In the genomic region with DNA sequence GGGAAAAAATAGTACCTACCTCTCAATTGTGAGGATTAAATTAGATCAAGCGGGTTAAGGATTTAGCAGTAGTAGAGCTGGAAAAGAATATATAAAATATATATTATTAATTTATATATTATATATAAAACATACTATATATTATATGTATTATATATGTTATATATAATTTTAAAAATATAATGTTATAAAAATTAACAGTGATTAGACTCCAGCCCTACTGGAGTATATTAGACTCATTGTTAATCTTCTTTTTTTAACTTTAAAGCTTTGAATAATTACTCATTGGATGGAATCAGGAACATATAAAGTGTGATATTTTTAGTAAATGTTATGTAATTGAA, we compare ENCODE assay signal across 1 cellular context.
TF ChIP-seq lines count a peak whose summit lies in the region.

No MANE protein-coding gene starts in this region.

TF ChIP-seq in IMR-90, 13 proteins besides CTCF, POLR2A, EP300 and RAD21:
- no peak for TF ChIP-seq CHD1 (IDR thresholded peaks at IDR 0.05; ENCODE audit: low read depth, low read length)
- TF ChIP-seq MAZ (IDR thresholded peaks at IDR 0.05; ENCODE audit: borderline replicate concordance, low read depth, low read length): no peak
- no peak for TF ChIP-seq BHLHE40 (IDR thresholded peaks at IDR 0.05; ENCODE audit: low read depth, low read length)
- TF ChIP-seq, protein P1, sequence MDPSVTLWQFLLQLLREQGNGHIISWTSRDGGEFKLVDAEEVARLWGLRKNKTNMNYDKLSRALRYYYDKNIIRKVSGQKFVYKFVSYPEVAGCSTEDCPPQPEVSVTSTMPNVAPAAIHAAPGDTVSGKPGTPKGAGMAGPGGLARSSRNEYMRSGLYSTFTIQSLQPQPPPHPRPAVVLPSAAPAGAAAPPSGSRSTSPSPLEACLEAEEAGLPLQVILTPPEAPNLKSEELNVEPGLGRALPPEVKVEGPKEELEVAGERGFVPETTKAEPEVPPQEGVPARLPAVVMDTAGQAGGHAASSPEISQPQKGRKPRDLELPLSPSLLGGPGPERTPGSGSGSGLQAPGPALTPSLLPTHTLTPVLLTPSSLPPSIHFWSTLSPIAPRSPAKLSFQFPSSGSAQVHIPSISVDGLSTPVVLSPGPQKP (IDR thresholded peaks at IDR 0.05; ENCODE audit: borderline replicate concordance, low read depth, low read length): no peak
- TF ChIP-seq, protein P2, sequence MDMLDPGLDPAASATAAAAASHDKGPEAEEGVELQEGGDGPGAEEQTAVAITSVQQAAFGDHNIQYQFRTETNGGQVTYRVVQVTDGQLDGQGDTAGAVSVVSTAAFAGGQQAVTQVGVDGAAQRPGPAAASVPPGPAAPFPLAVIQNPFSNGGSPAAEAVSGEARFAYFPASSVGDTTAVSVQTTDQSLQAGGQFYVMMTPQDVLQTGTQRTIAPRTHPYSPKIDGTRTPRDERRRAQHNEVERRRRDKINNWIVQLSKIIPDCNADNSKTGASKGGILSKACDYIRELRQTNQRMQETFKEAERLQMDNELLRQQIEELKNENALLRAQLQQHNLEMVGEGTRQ (IDR thresholded peaks at IDR 0.05; ENCODE audit: low read depth, low read length): no peak
- no peak for TF ChIP-seq MAFK (IDR thresholded peaks at IDR 0.05; ENCODE audit: low read depth, low read length)
- TF ChIP-seq SMC3 (IDR thresholded peaks at IDR 0.05; ENCODE audit: low read depth, low read length): no peak
- no peak for TF ChIP-seq MXI1 (IDR thresholded peaks at IDR 0.05; ENCODE audit: borderline replicate concordance, low read depth, low read length)
- no peak for TF ChIP-seq NFE2L2 (IDR thresholded peaks at IDR 0.05; ENCODE audit: low read depth, low read length)
- TF ChIP-seq RCOR1 (IDR thresholded peaks at IDR 0.05; ENCODE audit: insufficient replicate concordance, low read length): no peak
- TF ChIP-seq FOS (IDR thresholded peaks at IDR 0.05; ENCODE audit: low read depth, low read length): no peak
